8 cellular contexts compared by ENCODE assay signal in the genomic region with DNA sequence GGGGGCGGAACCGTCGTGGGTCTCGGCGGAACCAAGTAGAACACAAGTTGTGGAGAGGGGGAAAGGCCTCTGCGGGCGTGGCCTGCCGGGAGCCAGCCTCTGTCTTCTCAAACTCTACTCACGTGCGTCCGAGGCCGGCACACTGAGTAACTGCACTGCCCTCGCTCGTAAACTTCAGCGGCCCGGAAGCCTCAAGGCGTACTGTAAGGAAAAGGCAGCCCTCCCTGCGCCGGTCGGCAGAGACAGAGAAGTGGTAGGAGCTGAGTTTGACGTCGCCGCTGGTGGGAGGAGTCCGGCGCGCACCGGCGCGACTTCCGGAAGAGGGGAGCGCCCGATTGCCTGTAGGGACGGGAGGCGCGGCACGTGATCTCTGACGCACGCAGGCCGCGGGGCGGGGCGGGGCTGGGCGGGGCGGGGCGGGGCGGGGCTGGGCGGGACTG. TPM values are rescaled to one million over a fixed set of nuclear protein-coding genes. Genes with fewer than 3 reads are reported as not detected.
DNase-seq lines count a peak whose midpoint lies in the region; ATAC-seq and TF ChIP-seq lines count a peak whose summit lies in the region.

A gene with protein sequence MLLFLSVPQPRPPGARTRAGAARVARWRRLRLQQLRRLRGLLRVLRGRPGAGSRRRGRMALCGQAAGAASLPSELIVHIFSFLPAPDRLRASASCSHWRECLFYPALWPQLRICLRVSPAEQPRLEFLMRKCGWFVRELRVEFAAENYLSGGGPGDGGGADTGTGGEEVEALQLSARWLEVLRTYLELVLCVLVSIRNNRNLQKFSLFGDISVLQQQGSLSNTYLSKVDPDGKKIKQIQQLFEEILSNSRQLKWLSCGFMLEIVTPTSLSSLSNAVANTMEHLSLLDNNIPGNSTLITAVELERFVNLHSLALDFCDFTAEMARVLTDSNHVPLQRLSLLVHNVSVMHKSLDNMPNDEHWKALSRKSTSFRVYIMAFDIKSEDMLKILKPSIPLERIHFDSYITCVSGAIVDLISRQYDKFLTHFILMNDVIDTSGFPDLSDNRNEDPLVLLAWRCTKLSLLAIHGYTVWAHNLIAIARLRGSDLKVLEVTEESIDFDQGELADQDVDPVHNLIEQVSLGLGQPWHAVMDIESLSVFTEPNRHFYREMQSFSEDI (minus strand): TSS at position 255 of the 440 bp plus-strand sequence. CDS start 271 bp downstream, outside the sequence.

- H3K36me3 ChIP-seq in CD8-positive, alpha-beta T cell (ENCODE audit: insufficient read depth, low read length): no peaks in the 10 kb centered on the region
- H3K36me3 ChIP-seq in effector memory CD4-positive, alpha-beta T cell (ENCODE audit: control insufficient read depth, insufficient read depth, low read length): no peaks in the 10 kb centered on the region

- no peaks in the 10 kb centered on the region for H3K9me3 ChIP-seq in CD8-positive, alpha-beta T cell (ENCODE audit: low read length)
- no peaks in the 10 kb centered on the region for H3K9me3 ChIP-seq in effector memory CD4-positive, alpha-beta T cell (ENCODE audit: control insufficient read depth, low read length)

- TF ChIP-seq CTCF in CD8-positive, alpha-beta T cell (IDR thresholded peaks at IDR 0.05): no peak

- no peaks in the 10 kb centered on the region for H3K27me3 Mint-ChIP-seq in CD8-positive, alpha-beta T cell (ENCODE audit: low read depth)
- no peaks in the 10 kb centered on the region for H3K27me3 Mint-ChIP-seq in memory B cell

- CTCF ChIA-PET in CD8-positive, alpha-beta T cell (lab: Charles Lee): interaction anchor here (1.2 to 2.1 kb wide), 5 partner anchors 9 to 325 kb away, joined by 3 to 5 read pairs (median 4); no protein-coding TSS in a partner anchor

- H3K27ac Mint-ChIP-seq in CD8-positive, alpha-beta T cell: peak within 1 kb of the TSS; percentile 100
- peak within 1 kb of the TSS; percentile 100 for H3K27ac Mint-ChIP-seq in memory B cell

- intact Hi-C loops in CD8-positive, alpha-beta T cell (cut with DNase I, micrococcal nuclease): loop anchor here (1.0 to 10.0 kb wide), 9 partner anchors 165 to 1367 kb away; partner anchors contain the start of genes PNN (in 2 of the 2), SEC23A (in 2 of the 2), MIA2 (in 1 of the 2) and TRAPPC6B (in 1 of the 2)

- H3K4me3 ChIP-seq in CD8-positive, alpha-beta T cell (ENCODE audit: low read depth, low read length): peak within 1 kb of the TSS; percentile 97
- H3K4me3 ChIP-seq in effector memory CD4-positive, alpha-beta T cell (ENCODE audit: insufficient read depth, low read depth, low read length, poor library complexity, severe bottlenecking): peak within 1 kb of the TSS; percentile 99

- POLR2A ChIA-PET in CD8-positive, alpha-beta T cell (lab: Charles Lee): interaction anchor here (0.6 to 4.7 kb wide), 28 partner anchors 10 to 1354 kb away, joined by 3 to 51 read pairs (median 6); partner anchors contain the start of genes GEMIN2, PNN, SEC23A and TRAPPC6B

- DNase-seq in CD8-positive, alpha-beta T cell: peak; percentile 92 to 98 (median 95)
- DNase-seq in HT1080 (ENCODE audit: low read depth) (peak; percentile 96), NOMO-1 (lab: John Stamatoyannopoulos, UW; ENCODE audit: unreplicated experiment in 2 of 2) (peak; percentile 94), memory B cell (ENCODE audit: low spot score in 2 of 2) (peak; percentile 96 to 98)
- peak; percentile 92 to 93 for DNase-seq in activated CD8-positive, alpha-beta memory T cell treated with anti-CD3 and anti-CD28 coated beads for 4 hours (ENCODE audit: low read depth in 2 of 2)
- peak; percentile 92 to 96 (median 93) for DNase-seq in effector memory CD4-positive, alpha-beta T cell
- DNase-seq in stimulated activated CD8-positive, alpha-beta memory T cell treated with anti-CD3 and anti-CD28 coated beads, Interleukin-12 subunit alpha, Interleukin-12 subunit beta, amount 100 ng/mL, for 1 hour (ENCODE audit: low read depth): peak; percentile 92

- H3K36me3 Mint-ChIP-seq in CD8-positive, alpha-beta T cell: peaks cover 29% of the 10 kb centered on the region
- no peaks in the 10 kb centered on the region for H3K36me3 Mint-ChIP-seq in memory B cell

- peak within 1 kb of the TSS; percentile 100 for H3K27ac ChIP-seq in CD8-positive, alpha-beta T cell (ENCODE audit: low read depth, low read length)
- peak within 1 kb of the TSS; percentile 100 for H3K27ac ChIP-seq in effector memory CD4-positive, alpha-beta T cell (ENCODE audit: insufficient read depth, low read length, poor library complexity, severe bottlenecking)

- H3K27me3 ChIP-seq in CD8-positive, alpha-beta T cell (ENCODE audit: insufficient read depth, low read length): no peaks in the 10 kb centered on the region
- no peaks in the 10 kb centered on the region for H3K27me3 ChIP-seq in effector memory CD4-positive, alpha-beta T cell (replicated peaks; ENCODE audit: control insufficient read depth, insufficient read depth, low read length, poor library complexity, severe bottlenecking)

- H3K4me1 ChIP-seq in CD8-positive, alpha-beta T cell (ENCODE audit: insufficient read depth, low read length): peaks cover 34% of the 10 kb centered on the region
- H3K4me1 ChIP-seq in effector memory CD4-positive, alpha-beta T cell (ENCODE audit: control insufficient read depth, insufficient read depth, low read length, poor library complexity, severe bottlenecking): peaks cover 27% of the 10 kb centered on the region

- peak; percentile 80 for ATAC-seq in CD8-positive, alpha-beta T cell
- ATAC-seq in GM21367 (IDR thresholded peaks at IDR 0.05; ENCODE audit: unreplicated experiment) (peak; percentile 77), memory B cell (ENCODE audit: low read depth) (peak; percentile 82)

- H3K9me3 Mint-ChIP-seq in CD8-positive, alpha-beta T cell: no peaks in the 10 kb centered on the region
- H3K9me3 Mint-ChIP-seq in memory B cell: no peaks in the 10 kb centered on the region

- peak within 1 kb of the TSS; percentile 99 for H3K4me3 Mint-ChIP-seq in CD8-positive, alpha-beta T cell
- peak within 1 kb of the TSS; percentile 97 for H3K4me3 Mint-ChIP-seq in memory B cell

- peaks cover 42% of the 10 kb centered on the region for H3K4me1 Mint-ChIP-seq in CD8-positive, alpha-beta T cell (ENCODE audit: low read depth)
- H3K4me1 Mint-ChIP-seq in memory B cell: peaks cover 32% of the 10 kb centered on the region

RNA-seq across cellular contexts. Expression of the gene that starts here (rescaled TPM):
- 100 to 1,000 TPM; 106 TPM for total RNA-seq in CD8-positive, alpha-beta T cell
- 16.0 and 18.7 TPM in 2 replicates for total RNA-seq in HT1080 (2014; rRNA removed; shearing (Covaris generic))
- polyA plus RNA-seq in HT1080 (2015; cell fraction: cytosol; rRNA removed): 11.7 and 12.5 TPM in 2 replicates
- 16.5 and 16.7 TPM in 2 replicates for polyA plus RNA-seq in HT1080 (2015; cell fraction: nucleus; rRNA removed)

Comparison
In these comparisons a context has a peak if more than half of its experiments do, and no peak if none do; other contexts are left out.
1. Peak in every context shown above with its lines: DNase-seq, ATAC-seq, H3K4me3 ChIP-seq and H3K27ac ChIP-seq.